16 cellular contexts compared by ENCODE assay signal in genomic region chr9:95230046-95230445, GRCh38.
"Had no signal": no experiment of that assay in that cellular context is flagged by ENCODE, and none has a peak within 500 bp of the region (broad histone marks: within the 10 kb centered on the region; RNA-seq: fewer than 3 reads in every experiment).

No MANE protein-coding gene starts in this region.

- H3K36me3 ChIP-seq: lower lobe of right lung, right lobe of liver, upper lobe of left lung had no signal

- H3K27ac Mint-ChIP-seq: activated naive CD8-positive, alpha-beta T cell treated with anti-CD3 and anti-CD28 coated beads, Interleukin-2, amount 10 ng/mL, durations not matched to agents 7 days and 5 days; activated T-helper 1 cell treated with anti-CD3 and anti-CD28 coated beads, Interleukin-12 subunit alpha, Interleukin-12 subunit beta, Interleukin-2, Interleukin-4 antibody, amounts not matched to agents 30 ng/mL and 10 ng/mL and 1 ng/mL, durations not matched to agents 14 hours and 24 hours and 36 hours; brain; immature natural killer cell; mesothelial cell of epicardium had no signal

- H3K4me1 Mint-ChIP-seq: central memory CD8-positive, alpha-beta T cell; stimulated activated naive CD8-positive, alpha-beta T cell treated with anti-CD3 and anti-CD28 coated beads, Interleukin-15, amount 100 ng/mL, for 72 hours had no signal

- H3K9me3 ChIP-seq: lower lobe of right lung, right lobe of liver, upper lobe of left lung had no signal

- H3K27ac ChIP-seq: coronary artery, lower lobe of right lung, right lobe of liver, upper lobe of left lung had no signal

- H3K9me3 Mint-ChIP-seq: brain; central memory CD8-positive, alpha-beta T cell; stimulated activated naive CD8-positive, alpha-beta T cell treated with anti-CD3 and anti-CD28 coated beads, Interleukin-15, amount 100 ng/mL, for 72 hours had no signal

- H3K27me3 ChIP-seq: right lobe of liver, upper lobe of left lung had no signal

- H3K27me3 Mint-ChIP-seq: activated naive CD8-positive, alpha-beta T cell treated with anti-CD3 and anti-CD28 coated beads, Interleukin-2, amount 10 ng/mL, durations not matched to agents 7 days and 5 days; central memory CD8-positive, alpha-beta T cell; stimulated activated naive CD8-positive, alpha-beta T cell treated with anti-CD3 and anti-CD28 coated beads, Interleukin-15, amount 100 ng/mL, for 72 hours had no signal

- ATAC-seq: lower lobe of right lung; stimulated activated naive CD8-positive, alpha-beta T cell treated with anti-CD3 and anti-CD28 coated beads, Interleukin-15, amount 100 ng/mL, for 72 hours had no signal

- H3K4me3 ChIP-seq: coronary artery, lower lobe of right lung, right lobe of liver, upper lobe of left lung had no signal

- DNase-seq: activated CD4-positive, CD25-positive, alpha-beta regulatory T cell treated with anti-CD3 and anti-CD28 coated beads, Interleukin-2, amount 50 U/mL, for 72 hours; activated naive CD4-positive, alpha-beta T cell; activated naive CD8-positive, alpha-beta T cell treated with anti-CD3 and anti-CD28 coated beads, Interleukin-2, amount 10 ng/mL, durations not matched to agents 7 days and 5 days; foreskin fibroblast; hypothalamus; immature natural killer cell; lower lobe of right lung; right lobe of liver; stimulated activated naive CD8-positive, alpha-beta T cell treated with anti-CD3 and anti-CD28 coated beads, Interleukin-15, amount 100 ng/mL, for 72 hours; T-helper 9 cell; upper lobe of left lung had no signal

- H3K4me1 ChIP-seq: lower lobe of right lung, upper lobe of left lung had no signal

- H3K4me3 Mint-ChIP-seq: activated naive CD8-positive, alpha-beta T cell treated with anti-CD3 and anti-CD28 coated beads, Interleukin-2, amount 10 ng/mL, durations not matched to agents 7 days and 5 days; activated T-helper 1 cell treated with anti-CD3 and anti-CD28 coated beads, Interleukin-12 subunit alpha, Interleukin-12 subunit beta, Interleukin-2, Interleukin-4 antibody, amounts not matched to agents 30 ng/mL and 10 ng/mL and 1 ng/mL, durations not matched to agents 14 hours and 24 hours and 36 hours; brain; central memory CD8-positive, alpha-beta T cell; immature natural killer cell; mesothelial cell of epicardium; stimulated activated naive CD8-positive, alpha-beta T cell treated with anti-CD3 and anti-CD28 coated beads, Interleukin-15, amount 100 ng/mL, for 72 hours had no signal
